In genomic region chr6:37017606-37018005, GRCh38 we compare ENCODE assay signal across 1 cellular context.
TF ChIP-seq lines count a peak whose summit lies in the region.

No MANE protein-coding gene starts in this region.

TF ChIP-seq in GM12878, 131 proteins besides CTCF, POLR2A, EP300 and RAD21:
- TF ChIP-seq ZZZ3 (IDR thresholded peaks at IDR 0.05; ENCODE audit: control insufficient read depth, insufficient read length, low read depth) (no peak), POU2F2 (IDR thresholded peaks at IDR 0.05; ENCODE audit: borderline replicate concordance, low read depth, low read length) (no peak), CHD1 (IDR thresholded peaks at IDR 0.05; ENCODE audit: low read depth, low read length) (no peak), USF2 (IDR thresholded peaks at IDR 0.05; ENCODE audit: borderline replicate concordance, low read depth, low read length) (no peak), TARDBP (IDR thresholded peaks at IDR 0.05; ENCODE audit: borderline replicate concordance) (no peak), ASH2L (IDR thresholded peaks at IDR 0.05; ENCODE audit: borderline replicate concordance, low read depth) (no peak), ATF7 (IDR thresholded peaks at IDR 0.05; ENCODE audit: low read depth) (no peak), NFIC (IDR thresholded peaks at IDR 0.05; ENCODE audit: low read depth, low read length) (no peak), ZSCAN29 (IDR thresholded peaks at IDR 0.05) (no peak), ZBTB40 (IDR thresholded peaks at IDR 0.05; ENCODE audit: borderline replicate concordance) (no peak), ZNF592 (IDR thresholded peaks at IDR 0.05) (no peak), ZNF687 (IDR thresholded peaks at IDR 0.05) (no peak), REST (IDR thresholded peaks at IDR 0.05; ENCODE audit: low read depth, low read length) (no peak), CBX5 (IDR thresholded peaks at IDR 0.05; ENCODE audit: low read depth) (no peak), RBBP5 (conservative IDR thresholded peaks at IDR 0.05) (no peak), ETV6 (conservative IDR thresholded peaks at IDR 0.05 in 1 of 2, IDR thresholded peaks at IDR 0.05 in 1 of 2; ENCODE audit: borderline replicate concordance in 1 of 2, low read depth in 1 of 2) (no peak), GABPA (IDR thresholded peaks at IDR 0.05; ENCODE audit: low read depth) (no peak), ESRRA (IDR thresholded peaks at IDR 0.05; ENCODE audit: low read length) (no peak), SUZ12 (IDR thresholded peaks at IDR 0.05; ENCODE audit: unreplicated experiment) (no peak), ZNF384 (IDR thresholded peaks at IDR 0.05; ENCODE audit: borderline replicate concordance, low read depth, low read length) (no peak)
TF ChIP-seq in GM12878: peak in this region for 0.
